8 cellular contexts compared by ENCODE assay signal in genomic region chr1:9689971-9690381, GRCh38. TPM values are rescaled to one million over a fixed set of nuclear protein-coding genes. Genes with fewer than 3 reads are reported as not detected.
DNase-seq lines count a peak whose midpoint lies in the region; TF ChIP-seq lines count a peak whose summit lies in the region.

No MANE protein-coding gene starts in this region.

- H3K36me3 ChIP-seq in ascending aorta (no peaks in the 10 kb centered on the region), smooth muscle cell (ENCODE audit: low read depth) (no peaks in the 10 kb centered on the region), OCI-LY7 (ENCODE audit: insufficient read depth, low read length) (no peaks in the 10 kb centered on the region)

- H3K27me3 ChIP-seq in ascending aorta (no peaks in the 10 kb centered on the region), smooth muscle cell (ENCODE audit: low read depth) (no peaks in the 10 kb centered on the region)

- peaks cover 7 to 15% of the 10 kb centered on the region in 2 donors for H3K4me1 ChIP-seq in ascending aorta
- H3K4me1 ChIP-seq in smooth muscle cell (ENCODE audit: low read depth) = peaks cover 28% of the 10 kb centered on the region
- H3K4me1 ChIP-seq in OCI-LY7 (ENCODE audit: insufficient read depth, low read length, poor library complexity, severe bottlenecking) = peaks cover 25% of the 10 kb centered on the region

- no peaks in the 10 kb centered on the region for H3K9me3 ChIP-seq in ascending aorta
- no peaks in the 10 kb centered on the region for H3K9me3 ChIP-seq in iPS-18c (ENCODE audit: control insufficient read depth, insufficient read depth, low read length)
- H3K9me3 ChIP-seq in smooth muscle cell (replicated peaks; ENCODE audit: low read depth) = no peaks in the 10 kb centered on the region
- no peaks in the 10 kb centered on the region for H3K9me3 ChIP-seq in OCI-LY7 (ENCODE audit: low read length)

- POLR2A ChIA-PET in OCI-LY7 (lab: Charles Lee) = no interaction called here

- H4K20me1 ChIP-seq in smooth muscle cell (ENCODE audit: low read depth) (no peaks in the 10 kb centered on the region), OCI-LY7 (ENCODE audit: insufficient read depth, low read length) (no peaks in the 10 kb centered on the region)

- peaks cover 11% of the 10 kb centered on the region for H3F3A ChIP-seq in smooth muscle cell (ENCODE audit: low read depth)

- peak overlapping the region; percentile 83 for H2AFZ ChIP-seq in smooth muscle cell (ENCODE audit: low read depth)
- no peak overlapping the region for H2AFZ ChIP-seq in OCI-LY7 (ENCODE audit: low read length)

- H3K79me2 ChIP-seq in smooth muscle cell (ENCODE audit: low read depth) (no peaks in the 10 kb centered on the region), OCI-LY7 (ENCODE audit: insufficient read depth, low read depth, low read length) (no peaks in the 10 kb centered on the region)

- CTCF ChIA-PET in OCI-LY7 (lab: Charles Lee; ENCODE audit: unreplicated experiment) = no interaction called here

- H3K27ac ChIP-seq in ascending aorta (peak overlapping the region; percentile 63 to 74), smooth muscle cell (ENCODE audit: low read depth) (peak overlapping the region; percentile 47), OCI-LY7 (ENCODE audit: low read depth, low read length, poor library complexity, severe bottlenecking) (no peak overlapping the region)

- DNase-seq in stimulated activated CD4-positive, alpha-beta T cell treated with anti-CD3 and anti-CD28 coated beads, Interleukin-15, amount 100 ng/mL, for 24 hours = peak; percentile 34
- no peak for DNase-seq in stimulated activated CD4-positive, alpha-beta T cell treated with anti-CD3 and anti-CD28 coated beads, Interleukin-2, amount 100 ng/mL, for 48 hours
- DNase-seq in ascending aorta (ENCODE audit: low spot score in 2 of 2) (no peak), smooth muscle cell (lab: John Stamatoyannopoulos, UW; ENCODE audit: unreplicated experiment) (peak; percentile 8), OCI-LY7 (ENCODE audit: low spot score) (no peak), NCI-H2171 treated with DMSO at 0.1 percent for 48 hours (lab: John Stamatoyannopoulos, UW) (no peak), NCI-H2081 treated with DMSO at 0.1 percent for 48 hours (lab: John Stamatoyannopoulos, UW) (no peak)

- peak overlapping the region; percentile 92 for H3K4me2 ChIP-seq in smooth muscle cell
- no peak overlapping the region; the same call in 1 of the 2 replicates for H3K4me2 ChIP-seq in OCI-LY7 (ENCODE audit: low read length)

- H3K9ac ChIP-seq in smooth muscle cell (ENCODE audit: low read depth) = peak overlapping the region; percentile 67

- peak overlapping the region; percentile 54 to 97 for H3K4me3 ChIP-seq in ascending aorta
- H3K4me3 ChIP-seq in iPS-18c (ENCODE audit: insufficient read depth, low read depth, low read length) = peak overlapping the region; percentile 75
- H3K4me3 ChIP-seq in smooth muscle cell = peak overlapping the region; percentile 64
- no peak overlapping the region for H3K4me3 ChIP-seq in OCI-LY7 (ENCODE audit: low read depth, low read length, poor library complexity, severe bottlenecking)

- TF ChIP-seq CTCF in ascending aorta (IDR thresholded peaks at IDR 0.05) (no peak), smooth muscle cell (IDR thresholded peaks at IDR 0.05; ENCODE audit: borderline replicate concordance, insufficient read depth, poor library complexity, severe bottlenecking) (no peak), OCI-LY7 (conservative IDR thresholded peaks at IDR 0.05; ENCODE audit: low read length) (no peak)

- under 1% methylated on average over 17 of the region's 23 CpGs for WGBS in smooth muscle cell (ENCODE audit: low lambda C conversion rate)

- no TSS peak for BruUV-seq in OCI-LY7 (replicated peaks; lab: Mats Ljungman, UMichigan)

- no peaks in the 10 kb centered on the region for H3K9me2 ChIP-seq in OCI-LY7 (ENCODE audit: insufficient read depth, low read length)

- intact Hi-C loops in ascending aorta (cut with DNase I) = loop anchor here (5.0 kb wide), 1 partner anchor 63 kb away; no protein-coding TSS in a partner anchor
- intact Hi-C loops in OCI-LY7 (cut with micrococcal nuclease; ENCODE audit: unreplicated experiment) = no loop called here

RNA-seq across cellular contexts. Expression of gene PIK3CD, which starts 38.4 kb away (rescaled TPM):
- total RNA-seq in ascending aorta = 19.7 TPM
- 4.1 and 4.9 TPM in 2 replicates for total RNA-seq in smooth muscle cell
- polyA plus RNA-seq in smooth muscle cell = 3.9 and 7.1 TPM in 2 replicates
- total RNA-seq in OCI-LY7 (2014; rRNA removed; shearing (Covaris generic)) = 7.5 and 13.6 TPM in 2 replicates
- total RNA-seq in OCI-LY7 (2022) = 37.1 and 44.1 TPM in 2 replicates

Comparison
In these comparisons a context has a peak if more than half of its experiments do, and no peak if none do; other contexts are left out.
1. DNase-seq: peak in stimulated activated CD4-positive, alpha-beta T cell treated with anti-CD3 and anti-CD28 coated beads, Interleukin-15, amount 100 ng/mL, for 24 hours (single experiment) and smooth muscle cell (single experiment); none in stimulated activated CD4-positive, alpha-beta T cell treated with anti-CD3 and anti-CD28 coated beads, Interleukin-2, amount 100 ng/mL, for 48 hours (0 of 2), ascending aorta (0 of 2), OCI-LY7 (single experiment), NCI-H2171 treated with DMSO at 0.1 percent for 48 hours (single experiment) and NCI-H2081 treated with DMSO at 0.1 percent for 48 hours (single experiment).